9 cellular contexts compared by ENCODE assay signal in the genomic region with DNA sequence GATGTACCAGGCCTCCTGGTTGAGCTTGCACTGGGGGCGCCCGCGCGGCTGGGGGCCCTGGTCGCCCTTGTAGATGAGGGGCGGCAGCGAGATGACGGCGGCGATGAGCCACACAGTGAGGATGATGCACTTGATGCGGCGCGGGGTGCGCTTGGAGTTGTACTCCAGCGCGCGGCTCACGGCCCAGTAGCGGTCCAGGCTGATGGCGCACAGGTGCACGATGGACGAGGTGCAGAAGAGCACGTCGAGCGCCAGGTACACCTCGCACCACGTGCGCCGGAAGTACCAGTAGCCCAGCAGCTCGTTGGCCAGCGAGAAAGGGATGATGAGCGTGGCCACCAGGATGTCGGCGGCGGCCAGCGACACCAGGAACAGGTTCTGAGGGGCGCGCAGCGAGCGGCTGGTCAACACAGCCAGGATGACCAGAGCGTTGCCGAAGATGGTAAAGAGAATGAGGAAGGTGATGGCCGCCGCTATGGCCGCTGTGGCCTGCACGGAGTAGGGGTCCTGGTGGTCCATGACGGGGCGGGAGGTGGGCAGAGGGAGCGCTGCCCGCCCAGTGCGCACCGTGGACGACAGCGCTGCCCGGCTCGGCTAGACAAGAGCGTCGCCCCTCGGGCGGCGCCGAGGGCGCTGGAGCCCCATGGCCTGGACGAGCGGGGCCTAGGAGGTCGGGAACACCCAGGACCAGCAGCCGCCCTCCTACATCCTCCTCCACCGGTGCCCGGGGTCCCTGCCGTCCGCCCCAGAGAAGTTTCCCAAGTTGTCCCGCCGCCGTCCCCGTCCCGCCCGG. TPM values are rescaled to one million over a fixed set of nuclear protein-coding genes. Genes with fewer than 3 reads are reported as not detected.
DNase-seq lines count a peak whose midpoint lies in the region; ATAC-seq and TF ChIP-seq lines count a peak whose summit lies in the region.
"Had no signal": no experiment of that assay in that cellular context is flagged by ENCODE, and none has a peak within 500 bp of the region (broad histone marks: within the 10 kb centered on the region; RNA-seq: fewer than 3 reads in every experiment).

No MANE protein-coding gene starts in this region.

- no peaks in the 10 kb centered on the region for H3K79me2 ChIP-seq in hepatocyte

- DNase-seq in activated CD8-positive, alpha-beta T cell treated with anti-CD3 and anti-CD28 coated beads for 36 hours = no peak
- DNase-seq in hepatocyte (ENCODE audit: low spot score) (no peak), COR-L47 (lab: John Stamatoyannopoulos, UW) (no peak)
- no peak for DNase-seq in activated CD4-positive, CD25-positive, alpha-beta regulatory T cell (lab: John Stamatoyannopoulos, UW)

- POLR2A ChIA-PET in activated CD8-positive, alpha-beta T cell treated with anti-CD3 and anti-CD28 coated beads for 36 hours (lab: Charles Lee) = interaction anchor here (1.0 to 1.8 kb wide), 2 partner anchors 27 to 93 kb away, joined by 4 to 11 read pairs; no protein-coding TSS in a partner anchor

- peak overlapping the region; percentile 56 for H3K4me3 Mint-ChIP-seq in activated CD8-positive, alpha-beta T cell treated with anti-CD3 and anti-CD28 coated beads for 36 hours

- H3K36me3 ChIP-seq in hepatocyte (replicated peaks; ENCODE audit: insufficient read depth, low read depth) (no peaks in the 10 kb centered on the region), skeletal muscle satellite cell (ENCODE audit: insufficient read depth, low read length) (no peaks in the 10 kb centered on the region)

- no peak overlapping the region for H3K27ac Mint-ChIP-seq in activated CD8-positive, alpha-beta T cell treated with anti-CD3 and anti-CD28 coated beads for 36 hours

- no peaks in the 10 kb centered on the region for H4K20me1 ChIP-seq in hepatocyte (ENCODE audit: insufficient read depth, poor library complexity, severe bottlenecking)

- TF ChIP-seq CTCF in activated CD8-positive, alpha-beta T cell treated with anti-CD3 and anti-CD28 coated beads for 36 hours (IDR thresholded peaks at IDR 0.05) = no peak
- no peak for TF ChIP-seq CTCF in hepatocyte (IDR thresholded peaks at IDR 0.05; ENCODE audit: poor library complexity)

- H3K4me1 ChIP-seq in hepatocyte (ENCODE audit: insufficient read depth) (peaks cover 4% of the 10 kb centered on the region), skeletal muscle satellite cell (ENCODE audit: control insufficient read depth, insufficient read depth, low read length) (peaks cover 7% of the 10 kb centered on the region)

- H3K9me3 ChIP-seq in hepatocyte (ENCODE audit: low read depth) (no peaks in the 10 kb centered on the region), skeletal muscle satellite cell (replicated peaks; ENCODE audit: low read length) (no peaks in the 10 kb centered on the region)

- H3K27me3 ChIP-seq in hepatocyte (peaks cover 19% of the 10 kb centered on the region), skeletal muscle satellite cell (ENCODE audit: control insufficient read depth, insufficient read depth, low read length) (peaks cover 66% of the 10 kb centered on the region)

- H3K36me3 Mint-ChIP-seq in activated CD8-positive, alpha-beta T cell treated with anti-CD3 and anti-CD28 coated beads for 36 hours (ENCODE audit: low read depth) = no peaks in the 10 kb centered on the region

- H3K9me2 ChIP-seq in hepatocyte (replicated peaks; ENCODE audit: insufficient read depth) = no peaks in the 10 kb centered on the region

- H3K4me2 ChIP-seq in hepatocyte (peak overlapping the region; percentile 97), skeletal muscle satellite cell (ENCODE audit: low read length) (peak overlapping the region; percentile 78)

- peaks cover 21% of the 10 kb centered on the region for H3K27me3 Mint-ChIP-seq in activated CD8-positive, alpha-beta T cell treated with anti-CD3 and anti-CD28 coated beads for 36 hours

- H3K4me1 Mint-ChIP-seq in activated CD8-positive, alpha-beta T cell treated with anti-CD3 and anti-CD28 coated beads for 36 hours (ENCODE audit: low read depth) = peaks cover 20% of the 10 kb centered on the region

- H3K4me3 ChIP-seq in hepatocyte = peak overlapping the region; percentile 53
- no peak overlapping the region for H3K4me3 ChIP-seq in skeletal muscle satellite cell (ENCODE audit: low read length)

- no peak overlapping the region for H3K27ac ChIP-seq in hepatocyte

- ATAC-seq in GM18867 (IDR thresholded peaks at IDR 0.05; ENCODE audit: unreplicated experiment) (peak; percentile 2), GM19455 (IDR thresholded peaks at IDR 0.05; ENCODE audit: unreplicated experiment) (no peak), GM18505 (IDR thresholded peaks at IDR 0.05; ENCODE audit: unreplicated experiment) (no peak)
- ATAC-seq in activated CD8-positive, alpha-beta T cell treated with anti-CD3 and anti-CD28 coated beads for 36 hours = peak; percentile 1

- no peak overlapping the region for H2AFZ ChIP-seq in hepatocyte

- H3K9ac ChIP-seq in skeletal muscle satellite cell (ENCODE audit: low read depth, low read length) = no peak overlapping the region

- 61% methylated on average over 72 of the region's 77 CpGs for WGBS in hepatocyte (ENCODE audit: low lambda C conversion rate, missing lambda C conversion rate)

- TF ChIP-seq POLR2A in GM18505 (IDR thresholded peaks at IDR 0.05; ENCODE audit: borderline replicate concordance, extremely low read depth, insufficient read depth, insufficient read length) = no peak

- CTCF ChIA-PET in activated CD8-positive, alpha-beta T cell treated with anti-CD3 and anti-CD28 coated beads for 36 hours (lab: Charles Lee) = interaction anchor here (0.7 to 9.3 kb wide), 18 partner anchors 9 to 151 kb away, joined by 3 to 94 read pairs (median 10); partner anchors contain the start of genes ASTL, CIAO1 and TMEM127

- H3K9me3 Mint-ChIP-seq in activated CD8-positive, alpha-beta T cell treated with anti-CD3 and anti-CD28 coated beads for 36 hours = no peaks in the 10 kb centered on the region

- intact Hi-C loops in activated CD8-positive, alpha-beta T cell treated with anti-CD3 and anti-CD28 coated beads for 36 hours (cut with micrococcal nuclease) = no loop called here

RNA-seq across cellular contexts. Expression of gene ADRA2B, which starts 0.5 kb away (rescaled TPM):
- total RNA-seq in activated CD8-positive, alpha-beta T cell treated with anti-CD3 and anti-CD28 coated beads for 36 hours = under 1 TPM; 0.29 to 0.34 TPM
- total RNA-seq in hepatocyte = 0.56 and 0.87 TPM in 2 replicates
- 0.66 TPM in 1 of 2 replicates, not detected in the other for polyA plus RNA-seq in hepatocyte
- not detected in 2 replicates for total RNA-seq in skeletal muscle satellite cell (2012; rRNA removed)

RNA-seq across cellular contexts. Expression of gene ASTL, which starts 22.5 kb away (rescaled TPM):
- 1 to 10 TPM; 1.8 to 2.7 TPM for total RNA-seq in activated CD8-positive, alpha-beta T cell treated with anti-CD3 and anti-CD28 coated beads for 36 hours
- not detected in 2 replicates for total RNA-seq in hepatocyte
- not detected in 2 replicates for polyA plus RNA-seq in hepatocyte
- not detected in 2 replicates for total RNA-seq in skeletal muscle satellite cell (2012; rRNA removed)
- total RNA-seq: T-helper 2 cell treated with Interferon-gamma antibody and Interleukin-4, amounts not matched to agents 100 ng/mL and 5 ng/mL, for 36 hours had no signal

RNA-seq across cellular contexts. Expression of gene DUSP2, which starts 29.4 kb away (rescaled TPM):
- 100 to 1,000 TPM; 311 to 313 TPM for total RNA-seq in activated CD8-positive, alpha-beta T cell treated with anti-CD3 and anti-CD28 coated beads for 36 hours
- 7.2 and 11.3 TPM in 2 replicates for total RNA-seq in hepatocyte
- 17.0 and 24.0 TPM in 2 replicates for polyA plus RNA-seq in hepatocyte
- total RNA-seq in skeletal muscle satellite cell (2012; rRNA removed) = 1.7 and 1.8 TPM in 2 replicates

Comparison
In these comparisons a context has a peak if more than half of its experiments do, and no peak if none do; other contexts are left out.
1. ATAC-seq: peak in GM18867 (single experiment) and activated CD8-positive, alpha-beta T cell treated with anti-CD3 and anti-CD28 coated beads for 36 hours (single experiment); none in GM19455 (single experiment) and GM18505 (single experiment).
2. RNA of gene DUSP2, which starts 29.4 kb away (total RNA-seq): 311 to 313 TPM in activated CD8-positive, alpha-beta T cell treated with anti-CD3 and anti-CD28 coated beads for 36 hours; 7.2 to 11.3 TPM in hepatocyte; every median in the first group is over 10 times any median in the second.